21 cellular contexts compared by ENCODE assay signal in the genomic region with DNA sequence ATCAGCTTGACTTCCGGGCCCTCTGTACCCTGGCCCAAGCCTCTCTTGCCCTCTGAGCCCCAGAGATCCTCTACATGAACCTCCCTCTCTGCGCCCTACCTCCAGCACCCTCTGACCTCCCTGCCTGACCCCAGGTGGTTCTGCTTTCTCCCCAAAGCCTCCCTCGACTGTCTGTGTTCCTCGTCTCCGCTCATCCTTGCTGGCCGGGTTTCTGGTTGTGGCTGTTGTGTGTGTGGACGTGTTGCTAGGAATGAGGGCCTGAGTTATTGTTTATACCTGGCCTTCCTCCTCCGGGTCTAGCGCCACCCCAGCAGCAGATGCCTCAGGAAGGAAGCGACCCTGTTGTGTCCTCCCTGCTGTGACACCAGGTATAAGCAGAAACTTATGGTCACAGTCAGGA.
A peak's percentile ranks its signal among the peaks of the same experiment; 100 is the strongest.
DNase-seq lines count a peak whose midpoint lies in the region; ATAC-seq, FAIRE-seq and TF ChIP-seq lines count a peak whose summit lies in the region.
"Had no signal": no experiment of that assay in that cellular context is flagged by ENCODE, and none has a peak within 500 bp of the region (broad histone marks: within the 10 kb centered on the region; RNA-seq: fewer than 3 reads in every experiment).

No MANE protein-coding gene starts in this region.

- peak overlapping the region; percentile 35; the same call in 1 of the 2 replicates for H2BK5ac ChIP-seq in H1 (ENCODE audit: low read depth, low read length)

- no peak for FAIRE-seq in H1 (lab: Jason Lieb, UNC)
- FAIRE-seq: A549, HTR-8/SVneo, RCC 7860 had no signal

- H3K27ac ChIP-seq in H1 (ENCODE audit: low read depth, low read length) (no peak overlapping the region), neural progenitor cell (no peak overlapping the region), mammary epithelial cell (ENCODE audit: insufficient read depth, low read depth, low read length) (no peak overlapping the region)
- H3K27ac ChIP-seq: A549, KMS-11 had no signal

- POLR2A ChIA-PET in H1 (lab: Charles Lee; ENCODE audit: partially characterized antibody) = interaction anchor here (2.2 kb wide), 1 partner anchor 15 kb away, joined by 6 read pairs; no protein-coding TSS in a partner anchor

- H3K79me2 ChIP-seq in H1 (ENCODE audit: control insufficient read depth in 1 of 2, insufficient read depth in 2 of 2, low read length in 2 of 2) = no peaks in the 10 kb centered on the region
- H3K79me2 ChIP-seq in neural progenitor cell (ENCODE audit: low read depth) = no peaks in the 10 kb centered on the region
- no peaks in the 10 kb centered on the region for H3K79me2 ChIP-seq in mammary epithelial cell (ENCODE audit: insufficient read depth, low read length)

- H2AK5ac ChIP-seq in H1 (ENCODE audit: low read depth, low read length) = 0 out of 2 replicates have a peak overlapping the region, but pooled peaks have one; percentile 66

- peak overlapping the region; percentile 75; the same call in 1 of the 2 replicates for H2BK12ac ChIP-seq in H1 (ENCODE audit: low read depth, low read length)

- H3K79me1 ChIP-seq in H1 (ENCODE audit: low read depth, low read length) = no peaks in the 10 kb centered on the region

- no peak overlapping the region for H3K4me2 ChIP-seq in H1 (ENCODE audit: insufficient read depth in 1 of 2, low read depth in 2 of 2, low read length in 2 of 2)
- no peak overlapping the region for H3K4me2 ChIP-seq in neural progenitor cell
- no peak overlapping the region for H3K4me2 ChIP-seq in mammary epithelial cell (ENCODE audit: insufficient read depth, low read depth, low read length)
- H3K4me2 ChIP-seq: A549, KMS-11 had no signal

- H3K9me3 Mint-ChIP-seq in stimulated activated naive CD8-positive, alpha-beta T cell treated with anti-CD3 and anti-CD28 coated beads, Interleukin-15, amount 100 ng/mL, for 72 hours = no peaks in the 10 kb centered on the region
- H3K9me3 Mint-ChIP-seq in neural progenitor cell = no peaks in the 10 kb centered on the region

- peak overlapping the region; percentile 92 for H2AFZ ChIP-seq in H1 (ENCODE audit: low read length)
- H2AFZ ChIP-seq in neural progenitor cell (replicated peaks) = peak overlapping the region; percentile 50
- H2AFZ ChIP-seq in mammary epithelial cell (ENCODE audit: low read depth, low read length) = no peak overlapping the region

- peak overlapping the region; percentile 3 for H3K4ac ChIP-seq in H1 (replicated peaks; ENCODE audit: insufficient read length, low read depth, low read length)

- BruUV-seq in mammary epithelial cell (replicated peaks; lab: Mats Ljungman, UMichigan) = no TSS peak

- H3F3A ChIP-seq in neural progenitor cell (ENCODE audit: low read depth) = no peaks in the 10 kb centered on the region

- in situ Hi-C loops in mammary epithelial cell (cut with MboI; ENCODE audit: low sequenced_read_pairs in 2 of 2) = loop anchor here in 1 of 2 donors (25.0 kb wide), 1 partner anchor 492 kb away; no protein-coding TSS in a partner anchor

- intact Hi-C loops in mammary epithelial cell (cut with micrococcal nuclease) = no loop called here

- H3K23ac ChIP-seq in H1 (ENCODE audit: insufficient read length) = no peak overlapping the region

- H3K36me3 ChIP-seq in H1 (ENCODE audit: control insufficient read depth in 2 of 4, insufficient read depth in 4 of 4, low read length in 3 of 4) (no peaks in the 10 kb centered on the region), neural progenitor cell (no peaks in the 10 kb centered on the region), mammary epithelial cell (ENCODE audit: insufficient read depth, low read length) (no peaks in the 10 kb centered on the region)

- H3K4me3 Mint-ChIP-seq in stimulated activated naive CD8-positive, alpha-beta T cell treated with anti-CD3 and anti-CD28 coated beads, Interleukin-15, amount 100 ng/mL, for 72 hours = no peak overlapping the region
- no peak overlapping the region for H3K4me3 Mint-ChIP-seq in neural progenitor cell
- H3K4me3 Mint-ChIP-seq: B cell had no signal

- no peaks in the 10 kb centered on the region for H3K36me3 Mint-ChIP-seq in neural progenitor cell

- peak overlapping the region; percentile 95; the same call in 1 of the 2 replicates for H2BK15ac ChIP-seq in H1 (ENCODE audit: low read length)

- no peak overlapping the region for H3K27ac Mint-ChIP-seq in stimulated activated naive CD8-positive, alpha-beta T cell treated with anti-CD3 and anti-CD28 coated beads, Interleukin-15, amount 100 ng/mL, for 72 hours
- peak overlapping the region; percentile 40 for H3K27ac Mint-ChIP-seq in neural progenitor cell
- H3K27ac Mint-ChIP-seq: B cell had no signal

- no peak for TF ChIP-seq EP300 in H1 (IDR thresholded peaks at IDR 0.05; ENCODE audit: borderline replicate concordance in 1 of 2, low read depth in 2 of 2, low read length in 2 of 2)

- H4K91ac ChIP-seq in H1 (replicated peaks; ENCODE audit: insufficient read length, low read length) = peak overlapping the region; percentile 15

- dilution Hi-C loops in mammary epithelial cell (cut with HindIII; ENCODE audit: low sequenced_read_pairs) = no loop called here

- peak overlapping the region; percentile 41; the same call in 1 of the 2 replicates for H4K8ac ChIP-seq in H1 (ENCODE audit: extremely low read depth, insufficient read depth, low read length)

- TF ChIP-seq CTCF in H1 (IDR thresholded peaks at IDR 0.05; ENCODE audit: control extremely low read depth in 1 of 3, insufficient read depth in 1 of 3, low read depth in 1 of 3, low read length in 3 of 3) (no peak), neural progenitor cell (IDR thresholded peaks at IDR 0.05) (no peak), mammary epithelial cell (conservative IDR thresholded peaks at IDR 0.05 in 1 of 2, IDR thresholded peaks at IDR 0.05 in 1 of 2; ENCODE audit: extremely low read depth in 1 of 2, insufficient read depth in 1 of 2, low read depth in 1 of 2, low read length in 2 of 2) (no peak)

- H3K18ac ChIP-seq in H1 (ENCODE audit: extremely low read depth, low read length) = peak overlapping the region; percentile 79

- H3K4me1 Mint-ChIP-seq in stimulated activated naive CD8-positive, alpha-beta T cell treated with anti-CD3 and anti-CD28 coated beads, Interleukin-15, amount 100 ng/mL, for 72 hours = no peaks in the 10 kb centered on the region
- H3K4me1 Mint-ChIP-seq in neural progenitor cell = peaks cover 46% of the 10 kb centered on the region
- H3K4me1 Mint-ChIP-seq: B cell had no signal

- H4K20me1 ChIP-seq in H1 (replicated peaks in 1 of 2; ENCODE audit: control insufficient read depth in 1 of 2, insufficient read depth in 2 of 2, low read length in 2 of 2) = no peaks in the 10 kb centered on the region
- no peaks in the 10 kb centered on the region for H4K20me1 ChIP-seq in neural progenitor cell (ENCODE audit: low read depth)
- H4K20me1 ChIP-seq in mammary epithelial cell (ENCODE audit: insufficient read depth, low read length) = no peaks in the 10 kb centered on the region

- DNase-seq in stimulated activated naive CD8-positive, alpha-beta T cell treated with anti-CD3 and anti-CD28 coated beads, Interleukin-15, amount 100 ng/mL, for 72 hours = no peak
- DNase-seq in stimulated activated naive CD8-positive, alpha-beta T cell treated with anti-CD3 and anti-CD28 coated beads, Interleukin-15, Interleukin-2, amounts not matched to agents 100 U/mL and 50 U/mL, for 24 hours = no peak
- DNase-seq in H1 (ENCODE audit: low read depth in 1 of 2, low spot score in 2 of 2) (no peak), neural progenitor cell (ENCODE audit: low spot score) (no peak), mammary epithelial cell (no peak), kidney glomerular epithelial cell (lab: John Stamatoyannopoulos, UW) (no peak), COLO668 (lab: John Stamatoyannopoulos, UW; ENCODE audit: unreplicated experiment) (no peak)
- DNase-seq: DMS79, HCEC 1CT, IMR-90, NCI-H1105, NCI-H146, NCI-H2029, NCI-H226, NCI-H524 treated with DMSO at 0.1 percent for 48 hours, NCI-H82 had no signal

- TF ChIP-seq RAD21 in H1 (IDR thresholded peaks at IDR 0.05 in 1 of 2, conservative IDR thresholded peaks at IDR 0.05 in 1 of 2; ENCODE audit: low read depth in 2 of 2, low read length in 2 of 2) = no peak

- H3K27me3 ChIP-seq in H1 (replicated peaks in 1 of 4; ENCODE audit: control insufficient read depth in 3 of 4, extremely low read depth in 1 of 4, insufficient read depth in 3 of 4, low read length in 3 of 4) = no peaks in the 10 kb centered on the region
- H3K27me3 ChIP-seq in neural progenitor cell = no peaks in the 10 kb centered on the region
- H3K27me3 ChIP-seq in mammary epithelial cell (ENCODE audit: insufficient read depth, low read length) = no peaks in the 10 kb centered on the region

- H3K27me3 Mint-ChIP-seq in stimulated activated naive CD8-positive, alpha-beta T cell treated with anti-CD3 and anti-CD28 coated beads, Interleukin-15, amount 100 ng/mL, for 72 hours = peaks cover 8% of the 10 kb centered on the region
- H3K27me3 Mint-ChIP-seq in neural progenitor cell (ENCODE audit: insufficient read depth, low read depth) = peaks cover 8% of the 10 kb centered on the region

- H4K5ac ChIP-seq in H1 (ENCODE audit: insufficient read length, low read depth, low read length) = no peak overlapping the region

- TF ChIP-seq POLR2A in H1 (IDR thresholded peaks at IDR 0.05; ENCODE audit: control extremely low read depth in 1 of 2, low read depth in 2 of 2, low read length in 2 of 2) = no peak

- peak overlapping the region; percentile 43; the same call in 1 of the 2 replicates for H2BK20ac ChIP-seq in H1 (ENCODE audit: low read length)

- no peak overlapping the region for H3K9ac ChIP-seq in H1 (replicated peaks in 1 of 4; ENCODE audit: extremely low read depth in 1 of 4, low read depth in 3 of 4, low read length in 3 of 4)
- no peak overlapping the region for H3K9ac ChIP-seq in neural progenitor cell
- H3K9ac ChIP-seq in mammary epithelial cell (ENCODE audit: insufficient read depth, low read length) = no peak overlapping the region
- H3K9ac ChIP-seq: KMS-11 had no signal

- ATAC-seq in stimulated activated naive CD8-positive, alpha-beta T cell treated with anti-CD3 and anti-CD28 coated beads, Interleukin-15, amount 100 ng/mL, for 72 hours = peak; percentile 16
- no peak for ATAC-seq in stimulated activated naive CD8-positive, alpha-beta T cell treated with anti-CD3 and anti-CD28 coated beads, Interleukin-15, Interleukin-2, amounts not matched to agents 100 U/mL and 50 U/mL, for 24 hours
- ATAC-seq: A549 had no signal

- WGBS in H1 (ENCODE audit: extremely low coverage in 1 of 2, insufficient coverage in 1 of 2, insufficient read length in 1 of 2, insufficient replicate concordance in 2 of 2, low coverage in 1 of 2, low lambda C conversion rate in 2 of 2, missing lambda C conversion rate in 1 of 2), 2 experiments = 86% methylated on average over 9 of the region's 10 CpGs; no CpG with 5 or more reads in 1 of the 2 experiments
- 100% methylated on average over 1 of the region's 10 CpGs for WGBS in mammary epithelial cell (ENCODE audit: low coverage, missing lambda C conversion rate)

- CTCF ChIA-PET in H1 (lab: Charles Lee; ENCODE audit: partially characterized antibody) (interaction anchor here (0.9 to 2.0 kb wide), 4 partner anchors 12 to 112 kb away, joined by 3 to 7 read pairs (median 4); no protein-coding TSS in a partner anchor), mammary epithelial cell (lab: Charles Lee; ENCODE audit: low non-redundant PET) (no interaction called here)

- no peak overlapping the region for H3K4me3 ChIP-seq in H1 (ENCODE audit: extremely low read depth in 1 of 4, insufficient read depth in 2 of 4, low read depth in 3 of 4, low read length in 4 of 4)
- no peak overlapping the region for H3K4me3 ChIP-seq in neural progenitor cell
- H3K4me3 ChIP-seq in mammary epithelial cell (replicated peaks in 1 of 3; ENCODE audit: insufficient read depth in 1 of 3, low read depth in 2 of 3, low read length in 3 of 3) = no peak overlapping the region
- H3K4me3 ChIP-seq: A549 had no signal

- H3K14ac ChIP-seq in H1 (ENCODE audit: insufficient read length) = no peak overlapping the region

- H3K9me3 ChIP-seq in H1 (ENCODE audit: insufficient read depth in 2 of 2, low read depth in 1 of 2, low read length in 1 of 2) (no peaks in the 10 kb centered on the region), neural progenitor cell (ENCODE audit: low read depth) (no peaks in the 10 kb centered on the region), mammary epithelial cell (replicated peaks; ENCODE audit: insufficient read depth, low read length) (no peaks in the 10 kb centered on the region)
- H3K9me3 ChIP-seq: A549 had no signal

- H3K4me1 ChIP-seq in H1 (replicated peaks in 1 of 4; ENCODE audit: control insufficient read depth in 3 of 4, insufficient read depth in 4 of 4, low read length in 3 of 4) = peaks cover 0 to 23% (median 14%) of the 10 kb centered on the region in 4 experiments; a peak in 6 of 7 replicates
- H3K4me1 ChIP-seq in neural progenitor cell = peaks cover 29% of the 10 kb centered on the region
- no peaks in the 10 kb centered on the region for H3K4me1 ChIP-seq in mammary epithelial cell (ENCODE audit: insufficient read depth, low read length)
- H3K4me1 ChIP-seq: A549 had no signal

- H2BK120ac ChIP-seq in H1 (replicated peaks; ENCODE audit: low read depth, low read length) = no peak overlapping the region

- no peaks in the 10 kb centered on the region for H3K23me2 ChIP-seq in H1 (ENCODE audit: low read depth, low read length)

- no peak overlapping the region for H3K56ac ChIP-seq in H1 (replicated peaks; ENCODE audit: insufficient read length, low read depth, low read length)
